ENCODE assay signal across 1 cellular context in the genomic region with DNA sequence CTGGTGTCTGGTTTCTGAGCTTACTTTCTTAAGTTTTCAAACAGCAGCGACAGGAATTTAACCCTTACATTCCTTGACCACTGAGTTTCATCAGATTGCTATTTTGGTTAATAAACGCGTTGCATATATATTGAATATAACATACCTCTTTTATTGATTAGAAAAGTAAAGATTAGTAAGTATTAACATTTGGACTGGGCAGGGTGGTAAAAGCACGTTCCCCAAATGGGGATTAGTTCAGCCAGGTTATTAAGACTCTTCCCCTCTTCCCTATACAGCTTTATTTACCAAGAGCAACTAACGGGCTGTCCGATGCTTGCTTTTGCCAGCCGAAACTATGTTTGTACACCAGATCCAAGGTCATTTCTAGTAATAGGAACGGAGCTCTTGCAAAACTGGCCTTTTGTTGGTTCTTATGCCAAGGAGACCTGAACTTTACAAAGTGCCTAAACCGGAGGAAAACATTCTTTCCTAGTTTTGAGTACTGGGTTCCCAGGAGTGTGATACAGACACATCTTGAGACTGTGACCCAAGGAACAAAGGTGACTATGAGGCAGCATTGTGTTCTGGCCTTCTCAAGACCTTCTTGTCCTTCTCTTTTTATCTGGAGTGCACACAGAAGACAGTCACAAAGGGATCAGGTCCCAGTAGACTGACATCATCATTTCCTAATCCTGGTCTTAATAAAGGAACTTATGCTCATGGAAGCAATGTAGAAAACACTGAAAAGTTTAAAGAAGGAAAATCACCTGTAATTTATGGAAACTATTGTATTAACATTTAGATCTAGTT.
TF ChIP-seq lines count a peak whose summit lies in the region.

No MANE protein-coding gene starts in this region.

TF ChIP-seq in IMR-90, 13 proteins besides CTCF, POLR2A, EP300 and RAD21:
- TF ChIP-seq BHLHE40 (IDR thresholded peaks at IDR 0.05; ENCODE audit: low read depth, low read length) = no peak
- no peak for TF ChIP-seq FOS (IDR thresholded peaks at IDR 0.05; ENCODE audit: low read depth, low read length)
- no peak for TF ChIP-seq MAZ (IDR thresholded peaks at IDR 0.05; ENCODE audit: borderline replicate concordance, low read depth, low read length)
- TF ChIP-seq CEBPB (IDR thresholded peaks at IDR 0.05; ENCODE audit: low read depth, low read length) = no peak
- no peak for TF ChIP-seq MXI1 (IDR thresholded peaks at IDR 0.05; ENCODE audit: borderline replicate concordance, low read depth, low read length)
- no peak for TF ChIP-seq ELK1 (IDR thresholded peaks at IDR 0.05; ENCODE audit: borderline replicate concordance, low read depth, low read length)
- TF ChIP-seq NFE2L2 (IDR thresholded peaks at IDR 0.05; ENCODE audit: low read depth, low read length) = no peak
- TF ChIP-seq RFX5 (IDR thresholded peaks at IDR 0.05; ENCODE audit: low read depth, low read length) = no peak
- TF ChIP-seq CHD1 (IDR thresholded peaks at IDR 0.05; ENCODE audit: low read depth, low read length) = no peak
- TF ChIP-seq SMC3 (IDR thresholded peaks at IDR 0.05; ENCODE audit: low read depth, low read length) = no peak
- TF ChIP-seq RCOR1 (IDR thresholded peaks at IDR 0.05; ENCODE audit: insufficient replicate concordance, low read length) = no peak
- TF ChIP-seq MAFK (IDR thresholded peaks at IDR 0.05; ENCODE audit: low read depth, low read length) = no peak
- TF ChIP-seq, protein P1, sequence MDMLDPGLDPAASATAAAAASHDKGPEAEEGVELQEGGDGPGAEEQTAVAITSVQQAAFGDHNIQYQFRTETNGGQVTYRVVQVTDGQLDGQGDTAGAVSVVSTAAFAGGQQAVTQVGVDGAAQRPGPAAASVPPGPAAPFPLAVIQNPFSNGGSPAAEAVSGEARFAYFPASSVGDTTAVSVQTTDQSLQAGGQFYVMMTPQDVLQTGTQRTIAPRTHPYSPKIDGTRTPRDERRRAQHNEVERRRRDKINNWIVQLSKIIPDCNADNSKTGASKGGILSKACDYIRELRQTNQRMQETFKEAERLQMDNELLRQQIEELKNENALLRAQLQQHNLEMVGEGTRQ (IDR thresholded peaks at IDR 0.05; ENCODE audit: low read depth, low read length) = no peak
TF ChIP-seq in IMR-90: peak in this region for 0.
